8 cellular contexts compared by ENCODE assay signal in the genomic region with DNA sequence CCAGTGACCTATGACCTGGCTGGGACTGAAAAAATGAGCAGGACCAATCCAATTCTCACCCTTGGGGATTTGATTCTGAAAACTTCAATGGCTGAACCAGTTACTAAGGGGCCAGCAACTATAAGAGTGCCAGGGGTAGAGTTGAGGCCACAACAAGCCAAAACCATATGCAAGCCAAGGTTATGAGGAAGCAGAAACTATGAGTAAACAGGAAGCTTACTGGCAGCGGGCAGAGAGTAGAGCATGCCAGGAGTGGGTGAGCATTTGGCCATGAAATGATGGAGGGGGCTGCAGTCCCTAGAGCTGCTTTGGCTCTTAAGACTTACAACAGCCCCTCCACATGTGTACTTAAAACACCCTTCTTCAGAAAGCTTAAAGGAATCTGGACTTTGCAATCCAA.
DNase-seq lines count a peak whose midpoint lies in the region; ATAC-seq and TF ChIP-seq lines count a peak whose summit lies in the region.

No MANE protein-coding gene starts in this region.

- H3K27me3 ChIP-seq in spleen (replicated peaks in 1 of 7) = no peaks in the 10 kb centered on the region

- 0 to 21% (median 0%) methylated on average over 1 of the region's 1 CpG for WGBS in spleen, 5 donors

- H3K36me3 ChIP-seq in spleen = no peaks in the 10 kb centered on the region

- H3K9me3 ChIP-seq in spleen = no peaks in the 10 kb centered on the region

- no peak for TF ChIP-seq POLR2A in spleen (IDR thresholded peaks at IDR 0.05)

- peak; percentile 51 for DNase-seq in stimulated activated CD4-positive, alpha-beta T cell treated with anti-CD3 and anti-CD28 coated beads, Interleukin-4, amount 100 ng/mL, for 24 hours
- no peak for DNase-seq in stimulated activated CD4-positive, alpha-beta T cell treated with anti-CD3 and anti-CD28 coated beads, Interleukin-12 subunit alpha, Interleukin-12 subunit beta, amount 100 ng/mL, for 4 hours
- DNase-seq in RWPE1 (ENCODE audit: low spot score) (peak; percentile 65), dermis blood vessel endothelial cell (peak; percentile 68), spleen (peak; percentile 79), 8988T (no peak), NCI-H774 (lab: John Stamatoyannopoulos, UW) (no peak)

- peak overlapping the region; percentile 68 for H3K27ac ChIP-seq in RWPE1
- H3K27ac ChIP-seq in spleen = peak overlapping the region; percentile 55 to 88 (median 82)

- peak overlapping the region in 1 of 8 donors; percentile 18 for H3K4me3 ChIP-seq in spleen

- POLR2A ChIA-PET in RWPE1 (lab: Yijun Ruan, JAX; ENCODE audit: low non-redundant PET) = no interaction called here

- CTCF ChIA-PET in RWPE1 (lab: Yijun Ruan, JAX) = interaction anchor here (0.6 kb wide), 1 partner anchor 540 kb away, joined by 5 read pairs; no protein-coding TSS in a partner anchor

- no peak for TF ChIP-seq CTCF in RWPE1 (conservative IDR thresholded peaks at IDR 0.05; ENCODE audit: low read depth)
- no peak for TF ChIP-seq CTCF in spleen (IDR thresholded peaks at IDR 0.05 in 8 of 11, conservative IDR thresholded peaks at IDR 0.05 in 3 of 11)

- H3K4me1 ChIP-seq in spleen = peaks cover 18 to 57% (median 47%) of the 10 kb centered on the region in 6 donors

- no peak for ATAC-seq in HG03457 (IDR thresholded peaks at IDR 0.05; ENCODE audit: unreplicated experiment)

- intact Hi-C loops in spleen (cut with DNase I; ENCODE audit: low total_unique reads) = no loop called here

Comparison
In these comparisons a context has a peak if more than half of its experiments do, and no peak if none do; other contexts are left out.
1. DNase-seq: peak in stimulated activated CD4-positive, alpha-beta T cell treated with anti-CD3 and anti-CD28 coated beads, Interleukin-4, amount 100 ng/mL, for 24 hours (single experiment), RWPE1 (single experiment), dermis blood vessel endothelial cell (single experiment) and spleen (single experiment); none in stimulated activated CD4-positive, alpha-beta T cell treated with anti-CD3 and anti-CD28 coated beads, Interleukin-12 subunit alpha, Interleukin-12 subunit beta, amount 100 ng/mL, for 4 hours (single experiment), 8988T (single experiment) and NCI-H774 (single experiment).